In genomic region chrX:148381603-148382002, GRCh38 we compare ENCODE assay signal across 10 cellular contexts.
A peak's percentile ranks its signal among the peaks of the same experiment; 100 is the strongest.
DNase-seq lines count a peak whose midpoint lies in the region; ATAC-seq and TF ChIP-seq lines count a peak whose summit lies in the region.
"Had no signal": no experiment of that assay in that cellular context is flagged by ENCODE, and none has a peak within 500 bp of the region (broad histone marks: within the 10 kb centered on the region; RNA-seq: fewer than 3 reads in every experiment).

No MANE protein-coding gene starts in this region.

- intact Hi-C loops in uterus (cut with DNase I; ENCODE audit: low total_unique reads), result no loop called here

- H3K4me3 ChIP-seq in uterus (no peak overlapping the region), endodermal cell (ENCODE audit: low read length) (no peak overlapping the region)

- H3K27me3 Mint-ChIP-seq in endodermal cell (ENCODE audit: insufficient read depth), result peaks cover 6% of the 10 kb centered on the region

- H3K4me1 ChIP-seq in uterus (no peaks in the 10 kb centered on the region), endodermal cell (ENCODE audit: control insufficient read depth, insufficient read depth, low read length) (no peaks in the 10 kb centered on the region)

- TF ChIP-seq CTCF in uterus (IDR thresholded peaks at IDR 0.05), result no peak
- no peak for TF ChIP-seq CTCF in endodermal cell (conservative IDR thresholded peaks at IDR 0.05)

- H3K9ac ChIP-seq in endodermal cell (ENCODE audit: extremely low read depth, low read length, poor library complexity, severe bottlenecking), result no peak overlapping the region

- DNase-seq in CD1c-positive myeloid dendritic cell (ENCODE audit: extremely low spot score) (peak; percentile 1), uterus (no peak), endodermal cell (no peak), NK-92 (lab: John Stamatoyannopoulos, UW; ENCODE audit: unreplicated experiment) (no peak), NCI-H510A treated with DMSO at 0.1 percent for 48 hours (lab: John Stamatoyannopoulos, UW) (no peak)
- peak; percentile 10 for DNase-seq in activated naive CD4-positive, alpha-beta T cell treated with anti-CD3 and anti-CD28 coated beads, Interleukin-2, amount 50 U/mL, for 16 hours
- DNase-seq: foreskin fibroblast, NCI-H1048 had no signal

- H3K27ac Mint-ChIP-seq in endodermal cell, result no peak overlapping the region

- peaks cover 38% of the 10 kb centered on the region for H3K9me3 Mint-ChIP-seq in endodermal cell

- 88% methylated on average over 2 of the region's 2 CpGs; no CpG with 5 or more reads in 1 of the 2 experiments for WGBS in endodermal cell (ENCODE audit: insufficient coverage in 1 of 2, insufficient read length in 1 of 2), 2 experiments

- ATAC-seq in GM19397 (IDR thresholded peaks at IDR 0.05; ENCODE audit: unreplicated experiment) (peak; percentile 26), HG03135 (IDR thresholded peaks at IDR 0.05; ENCODE audit: unreplicated experiment) (peak; percentile 32)

- H3K36me3 ChIP-seq in uterus, result no peaks in the 10 kb centered on the region
- no peaks in the 10 kb centered on the region for H3K36me3 ChIP-seq in endodermal cell (ENCODE audit: control insufficient read depth, insufficient read depth, low read length)

- TF ChIP-seq POLR2A in uterus (IDR thresholded peaks at IDR 0.05), result no peak

- H3K27ac ChIP-seq in uterus (no peak overlapping the region), endodermal cell (ENCODE audit: low read depth, low read length) (no peak overlapping the region)

- H3K27me3 ChIP-seq in uterus (no peaks in the 10 kb centered on the region), endodermal cell (ENCODE audit: control insufficient read depth, insufficient read depth, low read length, poor library complexity, severe bottlenecking) (peaks cover 54% of the 10 kb centered on the region)

- H3K4me3 Mint-ChIP-seq in endodermal cell, result no peak overlapping the region

- peaks cover 13% of the 10 kb centered on the region for H3K4me1 Mint-ChIP-seq in endodermal cell

- no peaks in the 10 kb centered on the region for H3K36me3 Mint-ChIP-seq in endodermal cell (ENCODE audit: low read depth)

- H3K9me3 ChIP-seq in uterus, result no peaks in the 10 kb centered on the region
- H3K9me3 ChIP-seq in endodermal cell (ENCODE audit: control insufficient read depth, low read length), result no peaks in the 10 kb centered on the region

Comparison
In these comparisons a context has a peak if more than half of its experiments do, and no peak if none do; other contexts are left out.
1. DNase-seq: peak in CD1c-positive myeloid dendritic cell (single experiment) and activated naive CD4-positive, alpha-beta T cell treated with anti-CD3 and anti-CD28 coated beads, Interleukin-2, amount 50 U/mL, for 16 hours (single experiment); none in uterus (0 of 2), endodermal cell (single experiment), NK-92 (single experiment) and NCI-H510A treated with DMSO at 0.1 percent for 48 hours (single experiment).